In the genomic region with DNA sequence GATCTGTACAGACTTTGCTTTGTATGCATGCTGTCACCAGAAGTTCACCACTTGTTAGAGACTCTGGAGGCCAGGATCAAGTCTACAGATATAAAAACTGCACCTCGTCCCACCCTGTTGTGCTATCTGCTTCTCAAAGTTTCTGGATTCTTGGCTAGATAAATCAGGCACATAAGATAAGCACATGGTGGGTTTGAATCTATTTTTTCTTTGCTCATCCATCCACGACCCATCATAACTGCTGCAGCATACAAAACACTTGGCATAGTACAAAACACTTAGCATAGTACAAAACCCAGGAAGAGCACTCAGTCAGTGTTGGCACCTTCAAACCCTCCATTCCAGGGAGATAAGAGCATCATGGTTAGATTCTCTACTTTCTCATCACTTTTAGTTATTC, we compare ENCODE assay signal across 20 cellular contexts. TPM values are rescaled to one million over a fixed set of nuclear protein-coding genes. Genes with fewer than 3 reads are reported as not detected.
"Had no signal": no experiment of that assay in that cellular context is flagged by ENCODE, and none has a peak within 500 bp of the region (broad histone marks: within the 10 kb centered on the region; RNA-seq: fewer than 3 reads in every experiment).

No MANE protein-coding gene starts in this region.

- H3K4me3 ChIP-seq: colonic mucosa, esophagus squamous epithelium, gastrocnemius medialis, heart right ventricle, left lung, lower lobe of right lung had no signal

- H3K36me3 ChIP-seq: colonic mucosa, esophagus squamous epithelium, gastrocnemius medialis, heart right ventricle, left lung, lower lobe of right lung had no signal

- DNase-seq: colonic mucosa; cortex of kidney; effector memory CD4-positive, alpha-beta T cell; esophagus squamous epithelium; foreskin melanocyte; gastrocnemius medialis; glutamatergic neuron; head of caudate nucleus; heart right ventricle; hippocampal formation; left cardiac atrium; left lung; left ventricle myocardium superior; lower lobe of right lung; mesendoderm; midbrain; naive thymus-derived CD4-positive, alpha-beta T cell had no signal

- H3K27me3 ChIP-seq: colonic mucosa, esophagus squamous epithelium, gastrocnemius medialis, heart right ventricle, left lung had no signal

- H3K9me3 ChIP-seq: colonic mucosa, esophagus squamous epithelium, gastrocnemius medialis, heart right ventricle, left lung, lower lobe of right lung had no signal

- ATAC-seq: gastrocnemius medialis; heart right ventricle; left cardiac atrium; left lung; left ventricle myocardium superior; lower lobe of right lung; naive thymus-derived CD4-positive, alpha-beta T cell had no signal

- H3K27me3 Mint-ChIP-seq: dendritic cell treated with granulocyte-macrophage colony-stimulating factor and Interleukin-4, amounts not matched to agents 40 ng/mL and 50 ng/mL, for 4 days had no signal

- H3K4me1 ChIP-seq: colonic mucosa, left lung had no signal

- H3K36me3 Mint-ChIP-seq: naive thymus-derived CD4-positive, alpha-beta T cell had no signal

- H3K9me3 Mint-ChIP-seq: dendritic cell treated with granulocyte-macrophage colony-stimulating factor and Interleukin-4, amounts not matched to agents 40 ng/mL and 50 ng/mL, for 4 days; naive thymus-derived CD4-positive, alpha-beta T cell had no signal

- H3K27ac ChIP-seq: colonic mucosa, esophagus squamous epithelium, gastrocnemius medialis, heart right ventricle, left lung, lower lobe of right lung had no signal

- H3K4me3 Mint-ChIP-seq: dendritic cell treated with granulocyte-macrophage colony-stimulating factor and Interleukin-4, amounts not matched to agents 40 ng/mL and 50 ng/mL, for 4 days; naive thymus-derived CD4-positive, alpha-beta T cell had no signal

RNA-seq across cellular contexts. Expression of a gene that starts 42.4 kb away (rescaled TPM):
- total RNA-seq: esophagus squamous epithelium; lower leg skin; mononuclear cell; naive thymus-derived CD4-positive, alpha-beta T cell had no signal
- polyA plus RNA-seq: naive thymus-derived CD4-positive, alpha-beta T cell had no signal
